17 cellular contexts compared by ENCODE assay signal in the genomic region with DNA sequence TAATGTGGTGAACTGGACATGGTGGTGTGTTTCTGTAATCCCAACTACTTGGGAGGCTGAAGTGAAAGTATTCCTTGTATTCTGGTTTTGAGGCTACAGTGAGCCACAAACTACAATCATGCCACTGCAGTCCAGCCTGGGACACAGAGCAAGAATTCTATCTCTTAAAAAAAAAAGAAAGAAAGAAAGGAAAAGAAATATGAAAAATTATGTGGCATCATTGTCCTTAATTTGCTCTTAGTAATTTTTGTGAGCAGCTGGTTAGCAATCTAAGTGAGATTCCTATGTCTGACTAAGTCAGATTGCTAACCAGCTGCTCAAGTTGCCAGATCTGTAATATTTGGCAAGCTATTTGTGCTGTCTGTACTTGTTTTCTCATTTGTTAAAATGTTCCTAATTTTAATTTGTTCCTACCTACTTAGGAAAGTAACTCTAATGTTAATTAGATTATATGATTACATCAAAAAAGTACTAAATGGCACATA. TPM values are rescaled to one million over a fixed set of nuclear protein-coding genes. Genes with fewer than 3 reads are reported as not detected.
DNase-seq lines count a peak whose midpoint lies in the region; ATAC-seq and TF ChIP-seq lines count a peak whose summit lies in the region.
"Had no signal": no experiment of that assay in that cellular context is flagged by ENCODE, and none has a peak within 500 bp of the region (broad histone marks: within the 10 kb centered on the region; RNA-seq: fewer than 3 reads in every experiment).

No MANE protein-coding gene starts in this region.

- no peak for ATAC-seq in foreskin keratinocyte
- no peak for ATAC-seq in naive thymus-derived CD8-positive, alpha-beta T cell
- no peak for ATAC-seq in GM21423 (IDR thresholded peaks at IDR 0.05; ENCODE audit: unreplicated experiment)
- ATAC-seq in HG03095 (IDR thresholded peaks at IDR 0.05; ENCODE audit: unreplicated experiment) = no peak
- ATAC-seq: PC-3 had no signal

- H3K27ac ChIP-seq in foreskin keratinocyte = no peak overlapping the region
- H3K27ac ChIP-seq: RWPE1 had no signal

- H3K27me3 ChIP-seq in foreskin keratinocyte = no peaks in the 10 kb centered on the region

- DNase-seq in AG04449 (ENCODE audit: low read depth, low spot score) = peak; percentile 3
- peak; percentile 43 for DNase-seq in GM03348 (ENCODE audit: low spot score)
- peak; percentile 21 to 43 for DNase-seq in cardiac fibroblast (ENCODE audit: low read depth in 2 of 2)
- DNase-seq in foreskin keratinocyte = peak; percentile 6 to 16
- no peak for DNase-seq in 8988T
- no peak for DNase-seq in naive thymus-derived CD8-positive, alpha-beta T cell
- DNase-seq: COR-L47, H7, NCI-H1417, NCI-H2029, NCI-H510A, NCI-H774, PC-3 had no signal

- H3K4me1 ChIP-seq in foreskin keratinocyte = no peaks in the 10 kb centered on the region

- H3K4me1 Mint-ChIP-seq in naive thymus-derived CD8-positive, alpha-beta T cell = peaks cover 0 to 1% (median 0%) of the 10 kb centered on the region in 4 donors

- peak overlapping the region in 1 of 10 donors; percentile 34 for H3K27ac Mint-ChIP-seq in naive thymus-derived CD8-positive, alpha-beta T cell
- H3K27ac Mint-ChIP-seq: CD14-positive monocyte had no signal

- H3K9me3 Mint-ChIP-seq in naive thymus-derived CD8-positive, alpha-beta T cell = no peaks in the 10 kb centered on the region
- H3K9me3 Mint-ChIP-seq: CD14-positive monocyte had no signal

- peaks cover 0 to 92% (median 7%) of the 10 kb centered on the region in 3 donors for H3K36me3 Mint-ChIP-seq in naive thymus-derived CD8-positive, alpha-beta T cell

- CTCF ChIA-PET in AG04449 (lab: Yijun Ruan, JAX) = no interaction called here

- no peak overlapping the region for H3K4me3 Mint-ChIP-seq in naive thymus-derived CD8-positive, alpha-beta T cell
- H3K4me3 Mint-ChIP-seq: CD14-positive monocyte had no signal

- H3K27me3 Mint-ChIP-seq in naive thymus-derived CD8-positive, alpha-beta T cell = no peaks in the 10 kb centered on the region

- no peak for TF ChIP-seq CTCF in AG04449 (IDR thresholded peaks at IDR 0.05; ENCODE audit: insufficient read depth, low read length, missing control alignments)
- TF ChIP-seq CTCF in cardiac fibroblast (IDR thresholded peaks at IDR 0.05; ENCODE audit: low read depth, low read length) = no peak
- no peak for TF ChIP-seq CTCF in foreskin keratinocyte (conservative IDR thresholded peaks at IDR 0.05)

- POLR2A ChIA-PET in AG04449 (lab: Yijun Ruan, JAX) = no interaction called here
- POLR2A ChIA-PET in naive thymus-derived CD8-positive, alpha-beta T cell (lab: Charles Lee) = no interaction called here

- no peak overlapping the region for H3K4me3 ChIP-seq in AG04449 (ENCODE audit: low read depth, low read length)
- H3K4me3 ChIP-seq in cardiac fibroblast (replicated peaks in 1 of 2; ENCODE audit: low read depth in 2 of 2, low read length in 2 of 2) = no peak overlapping the region

RNA-seq across cellular contexts. Expression of a gene that starts 48.8 kb away (rescaled TPM):
- 30.1 and 33.7 TPM in 2 replicates for total RNA-seq in foreskin keratinocyte
- polyA plus RNA-seq in foreskin keratinocyte = 6.1 and 7.4 TPM in 2 replicates
- 100 to 1,000 TPM; 199 to 205 TPM for total RNA-seq in naive thymus-derived CD8-positive, alpha-beta T cell
- polyA plus RNA-seq in naive thymus-derived CD8-positive, alpha-beta T cell = not detected
- total RNA-seq: H7, PC-3 had no signal
- polyA plus RNA-seq: CD14-positive monocyte had no signal

Comparison
In these comparisons a context has a peak if more than half of its experiments do, and no peak if none do; other contexts are left out.
1. DNase-seq: peak in AG04449 (single experiment), GM03348 (single experiment), cardiac fibroblast (2 of 2) and foreskin keratinocyte (2 of 2); none in 8988T (single experiment) and naive thymus-derived CD8-positive, alpha-beta T cell (0 of 10).